8 cellular contexts compared by ENCODE assay signal in genomic region chr7:30479356-30480120, GRCh38. TPM values are rescaled to one million over a fixed set of nuclear protein-coding genes. Genes with fewer than 3 reads are reported as not detected.
DNase-seq lines count a peak whose midpoint lies in the region; ATAC-seq and TF ChIP-seq lines count a peak whose summit lies in the region.
"Not testable (repeated sequence)": the region's sequence is repeated elsewhere in the genome, so short reads cannot be mapped to it uniquely, and the experiment has no call there.

No MANE protein-coding gene starts in this region.

- H3F3A ChIP-seq in neural progenitor cell (ENCODE audit: low read depth), result not testable (repeated sequence)

- H3K9me3 ChIP-seq in colonic mucosa; iPS-15b (ENCODE audit: control insufficient read depth, insufficient read depth, low read length); neural progenitor cell (ENCODE audit: low read depth): not testable (repeated sequence)

- not testable (repeated sequence) for H3K36me3 ChIP-seq in colonic mucosa; iPS-15b (ENCODE audit: control insufficient read depth, insufficient read depth, low read length); neural progenitor cell

- not testable (repeated sequence) for H3K27me3 ChIP-seq in colonic mucosa; iPS-15b (ENCODE audit: control insufficient read depth, insufficient read depth, low read length)
- peaks cover 39% of the 10 kb centered on the region for H3K27me3 ChIP-seq in neural progenitor cell

- peak; percentile 47 for ATAC-seq in stimulated activated naive CD8-positive, alpha-beta T cell treated with anti-CD3 and anti-CD28 coated beads, Interleukin-15, amount 100 ng/mL, for 72 hours

- H3K27me3 Mint-ChIP-seq in neural progenitor cell (ENCODE audit: insufficient read depth, low read depth); stimulated activated naive CD8-positive, alpha-beta T cell treated with anti-CD3 and anti-CD28 coated beads, Interleukin-15, amount 100 ng/mL, for 72 hours: not testable (repeated sequence)

- TF ChIP-seq CTCF in colonic mucosa (IDR thresholded peaks at IDR 0.05); neural progenitor cell (IDR thresholded peaks at IDR 0.05): not testable (repeated sequence)

- DNase-seq in DMS 273 (lab: John Stamatoyannopoulos, UW; ENCODE audit: unreplicated experiment), result peak; percentile 80
- peak; percentile 74 for DNase-seq in Jurkat, Clone E6-1 (ENCODE audit: low read depth, low spot score)
- peak; percentile 54 for DNase-seq in RKO (ENCODE audit: low spot score)
- peak; percentile 14 for DNase-seq in activated T-cell treated with anti-CD3 and anti-CD28 coated beads for 4 hours
- not testable (repeated sequence) for DNase-seq in colonic mucosa; neural progenitor cell (ENCODE audit: low spot score)
- DNase-seq in stimulated activated naive CD8-positive, alpha-beta T cell treated with anti-CD3 and anti-CD28 coated beads, Interleukin-15, amount 100 ng/mL, for 72 hours, result peak in 1 of 2 donors; percentile 35

- not testable (repeated sequence) for H3K9me3 Mint-ChIP-seq in neural progenitor cell; stimulated activated naive CD8-positive, alpha-beta T cell treated with anti-CD3 and anti-CD28 coated beads, Interleukin-15, amount 100 ng/mL, for 72 hours

- peaks cover 14% of the 10 kb centered on the region for H3K4me1 ChIP-seq in colonic mucosa
- H3K4me1 ChIP-seq in iPS-15b (ENCODE audit: control insufficient read depth, insufficient read depth, low read length); neural progenitor cell: not testable (repeated sequence)

- intact Hi-C loops in colonic mucosa (cut with DNase I), result not testable (repeated sequence)

- H3K4me1 Mint-ChIP-seq in neural progenitor cell, result not testable (repeated sequence)
- H3K4me1 Mint-ChIP-seq in stimulated activated naive CD8-positive, alpha-beta T cell treated with anti-CD3 and anti-CD28 coated beads, Interleukin-15, amount 100 ng/mL, for 72 hours, result peaks cover 41% of the 10 kb centered on the region

- peak overlapping the region in 1 of 2 donors; percentile 91 for H3K9ac ChIP-seq in colonic mucosa (ENCODE audit: low read depth in 2 of 2, low read length in 2 of 2)
- H3K9ac ChIP-seq in iPS-15b (ENCODE audit: low read depth, low read length); neural progenitor cell: not testable (repeated sequence)

- H3K36me3 Mint-ChIP-seq in neural progenitor cell, result not testable (repeated sequence)

- H3K79me2 ChIP-seq in neural progenitor cell (ENCODE audit: low read depth), result not testable (repeated sequence)

- not testable (repeated sequence) for H3K4me2 ChIP-seq in neural progenitor cell

- H3K27ac ChIP-seq in colonic mucosa, result peak overlapping the region; percentile 76
- not testable (repeated sequence) for H3K27ac ChIP-seq in neural progenitor cell

- H3K4me3 Mint-ChIP-seq in neural progenitor cell, result peak overlapping the region; percentile 77
- H3K4me3 Mint-ChIP-seq in stimulated activated naive CD8-positive, alpha-beta T cell treated with anti-CD3 and anti-CD28 coated beads, Interleukin-15, amount 100 ng/mL, for 72 hours, result peak overlapping the region; percentile 95 to 98

- peak overlapping the region; percentile 55 for H3K27ac Mint-ChIP-seq in neural progenitor cell
- H3K27ac Mint-ChIP-seq in stimulated activated naive CD8-positive, alpha-beta T cell treated with anti-CD3 and anti-CD28 coated beads, Interleukin-15, amount 100 ng/mL, for 72 hours, result peak overlapping the region; percentile 89 to 94

- H3K4me3 ChIP-seq in Jurkat, Clone E6-1 (ENCODE audit: low read length), result peak overlapping the region; percentile 79
- not testable (repeated sequence) for H3K4me3 ChIP-seq in colonic mucosa, neural progenitor cell
- H3K4me3 ChIP-seq in iPS-15b (ENCODE audit: low read depth, low read length), result peak overlapping the region; percentile 83

- H4K20me1 ChIP-seq in neural progenitor cell (ENCODE audit: low read depth), result not testable (repeated sequence)

- H2AFZ ChIP-seq in neural progenitor cell (replicated peaks), result not testable (repeated sequence)

RNA-seq across cellular contexts. Expression of gene NOD1, which starts 1.0 kb away (rescaled TPM):
- 18.1 TPM for polyA plus RNA-seq in Jurkat, Clone E6-1 (2012; ENCODE audit: insufficient read depth, insufficient read length)
- total RNA-seq in colonic mucosa (10 to 100 TPM in 1 of 2 donors, 1 to 10 TPM in 1; 9.5 to 14.0 TPM), neural progenitor cell (ENCODE audit: low replicate concordance) (5.0 and 7.4 TPM in 2 replicates)

RNA-seq across cellular contexts. Expression of gene GGCT, which starts 25.1 kb away (rescaled TPM):
- 84.5 TPM for polyA plus RNA-seq in Jurkat, Clone E6-1 (2012; ENCODE audit: insufficient read depth, insufficient read length)
- 100 to 1,000 TPM in 1 of 2 donors, 10 to 100 TPM in 1; 42.5 to 103 TPM for total RNA-seq in colonic mucosa
- total RNA-seq in neural progenitor cell (ENCODE audit: low replicate concordance), result 97.1 and 160 TPM in 2 replicates
